ENCODE assay signal across 3 cellular contexts in genomic region chr18:44704137-44704791, GRCh38.
TF ChIP-seq lines count a peak whose summit lies in the region.

No MANE protein-coding gene starts in this region.

TF ChIP-seq in IMR-90, 13 proteins besides CTCF, POLR2A, EP300 and RAD21:
- no peak for TF ChIP-seq USF2 (IDR thresholded peaks at IDR 0.05; ENCODE audit: low read depth, low read length)
- no peak for TF ChIP-seq RFX5 (IDR thresholded peaks at IDR 0.05; ENCODE audit: low read depth, low read length)
- TF ChIP-seq MXI1 (IDR thresholded peaks at IDR 0.05; ENCODE audit: borderline replicate concordance, low read depth, low read length) = no peak
- peak; percentile 93 for TF ChIP-seq MAFK (IDR thresholded peaks at IDR 0.05; ENCODE audit: low read depth, low read length)

TF ChIP-seq in K562, 482 proteins besides CTCF, POLR2A, EP300 and RAD21:
- no peak for TF ChIP-seq KLF6 (CRISPR knock-in tag; IDR thresholded peaks at IDR 0.05; ENCODE audit: borderline replicate concordance)
- peak; percentile 67 for TF ChIP-seq ZNF316 (IDR thresholded peaks at IDR 0.05)
- TF ChIP-seq RBM25 (IDR thresholded peaks at IDR 0.05; ENCODE audit: low read depth, low read length, severe bottlenecking) = no peak
- TF ChIP-seq MAFK (IDR thresholded peaks at IDR 0.05; ENCODE audit: low read length) = peak; percentile 62
- peak; percentile 52 for TF ChIP-seq C11orf30 (IDR thresholded peaks at IDR 0.05; ENCODE audit: low read depth)
- TF ChIP-seq SRSF9 (IDR thresholded peaks at IDR 0.05; ENCODE audit: borderline replicate concordance, low read depth, low read length) = no peak
- TF ChIP-seq MEIS2 (IDR thresholded peaks at IDR 0.05; ENCODE audit: partially characterized antibody) = no peak
- TF ChIP-seq ZNF586 (CRISPR knock-in tag; conservative IDR thresholded peaks at IDR 0.05) = no peak
- TF ChIP-seq MYNN (IDR thresholded peaks at IDR 0.05) = no peak
- TF ChIP-seq MYNN (CRISPR knock-in tag; IDR thresholded peaks at IDR 0.05) = no peak
- peak; percentile 57 for TF ChIP-seq MAFG (tag; conservative IDR thresholded peaks at IDR 0.05)
- TF ChIP-seq MTA2 (IDR thresholded peaks at IDR 0.05; ENCODE audit: low read depth) = no peak
- TF ChIP-seq MAFF (IDR thresholded peaks at IDR 0.05; ENCODE audit: low read length) = peak; percentile 75

TF ChIP-seq in liver, 16 proteins besides CTCF, POLR2A, EP300 and RAD21:
- TF ChIP-seq HNF4A (conservative IDR thresholded peaks at IDR 0.05) (peak; percentile 13 to 38), RXRA (IDR thresholded peaks at IDR 0.05) (no peak)
